1 cellular context compared by ENCODE assay signal in the genomic region with DNA sequence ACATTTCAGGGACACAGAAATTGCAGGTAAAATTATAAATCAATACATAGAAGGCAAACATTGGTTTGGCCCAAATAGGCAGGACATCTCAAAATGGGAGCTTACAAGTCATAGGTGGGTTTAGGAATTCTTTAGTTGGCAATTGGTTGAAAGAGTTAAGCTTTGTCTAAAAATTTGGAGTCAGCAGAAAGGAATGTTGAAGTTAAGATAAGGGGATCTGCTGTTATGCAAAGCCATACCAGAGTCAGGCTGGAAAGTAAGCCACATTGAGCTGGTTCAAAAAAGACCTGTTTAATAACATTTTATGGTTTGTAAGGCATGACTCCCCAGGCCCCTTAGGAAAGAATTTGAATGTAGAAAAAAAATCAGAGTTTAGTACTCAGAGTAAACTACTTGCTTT.
TF ChIP-seq lines count a peak whose summit lies in the region.

No MANE protein-coding gene starts in this region.

TF ChIP-seq in HepG2, 621 proteins besides CTCF, POLR2A, EP300 and RAD21:
- TF ChIP-seq MXI1 (IDR thresholded peaks at IDR 0.05; ENCODE audit: borderline replicate concordance, low read depth, low read length) (no peak), ZNF138 (CRISPR knock-in tag; IDR thresholded peaks at IDR 0.05; ENCODE audit: low read depth) (no peak), SP5 (CRISPR knock-in tag; IDR thresholded peaks at IDR 0.05; ENCODE audit: borderline replicate concordance, low read depth) (no peak), NPAS2 (CRISPR knock-in tag; IDR thresholded peaks at IDR 0.05; ENCODE audit: borderline replicate concordance) (no peak), GTF2F1 (IDR thresholded peaks at IDR 0.05; ENCODE audit: low read length) (no peak)
- TF ChIP-seq, protein P1, sequence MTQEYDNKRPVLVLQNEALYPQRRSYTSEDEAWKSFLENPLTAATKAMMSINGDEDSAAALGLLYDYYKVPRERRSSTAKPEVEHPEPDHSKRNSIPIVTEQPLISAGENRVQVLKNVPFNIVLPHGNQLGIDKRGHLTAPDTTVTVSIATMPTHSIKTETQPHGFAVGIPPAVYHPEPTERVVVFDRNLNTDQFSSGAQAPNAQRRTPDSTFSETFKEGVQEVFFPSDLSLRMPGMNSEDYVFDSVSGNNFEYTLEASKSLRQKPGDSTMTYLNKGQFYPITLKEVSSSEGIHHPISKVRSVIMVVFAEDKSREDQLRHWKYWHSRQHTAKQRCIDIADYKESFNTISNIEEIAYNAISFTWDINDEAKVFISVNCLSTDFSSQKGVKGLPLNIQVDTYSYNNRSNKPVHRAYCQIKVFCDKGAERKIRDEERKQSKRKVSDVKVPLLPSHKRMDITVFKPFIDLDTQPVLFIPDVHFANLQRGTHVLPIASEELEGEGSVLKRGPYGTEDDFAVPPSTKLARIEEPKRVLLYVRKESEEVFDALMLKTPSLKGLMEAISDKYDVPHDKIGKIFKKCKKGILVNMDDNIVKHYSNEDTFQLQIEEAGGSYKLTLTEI (CRISPR knock-in tag; conservative IDR thresholded peaks at IDR 0.05) = no peak
- TF ChIP-seq, protein P2, sequence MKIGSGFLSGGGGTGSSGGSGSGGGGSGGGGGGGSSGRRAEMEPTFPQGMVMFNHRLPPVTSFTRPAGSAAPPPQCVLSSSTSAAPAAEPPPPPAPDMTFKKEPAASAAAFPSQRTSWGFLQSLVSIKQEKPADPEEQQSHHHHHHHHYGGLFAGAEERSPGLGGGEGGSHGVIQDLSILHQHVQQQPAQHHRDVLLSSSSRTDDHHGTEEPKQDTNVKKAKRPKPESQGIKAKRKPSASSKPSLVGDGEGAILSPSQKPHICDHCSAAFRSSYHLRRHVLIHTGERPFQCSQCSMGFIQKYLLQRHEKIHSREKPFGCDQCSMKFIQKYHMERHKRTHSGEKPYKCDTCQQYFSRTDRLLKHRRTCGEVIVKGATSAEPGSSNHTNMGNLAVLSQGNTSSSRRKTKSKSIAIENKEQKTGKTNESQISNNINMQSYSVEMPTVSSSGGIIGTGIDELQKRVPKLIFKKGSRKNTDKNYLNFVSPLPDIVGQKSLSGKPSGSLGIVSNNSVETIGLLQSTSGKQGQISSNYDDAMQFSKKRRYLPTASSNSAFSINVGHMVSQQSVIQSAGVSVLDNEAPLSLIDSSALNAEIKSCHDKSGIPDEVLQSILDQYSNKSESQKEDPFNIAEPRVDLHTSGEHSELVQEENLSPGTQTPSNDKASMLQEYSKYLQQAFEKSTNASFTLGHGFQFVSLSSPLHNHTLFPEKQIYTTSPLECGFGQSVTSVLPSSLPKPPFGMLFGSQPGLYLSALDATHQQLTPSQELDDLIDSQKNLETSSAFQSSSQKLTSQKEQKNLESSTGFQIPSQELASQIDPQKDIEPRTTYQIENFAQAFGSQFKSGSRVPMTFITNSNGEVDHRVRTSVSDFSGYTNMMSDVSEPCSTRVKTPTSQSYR (CRISPR knock-in tag; IDR thresholded peaks at IDR 0.05; ENCODE audit: borderline replicate concordance) = no peak
- TF ChIP-seq, protein P3, sequence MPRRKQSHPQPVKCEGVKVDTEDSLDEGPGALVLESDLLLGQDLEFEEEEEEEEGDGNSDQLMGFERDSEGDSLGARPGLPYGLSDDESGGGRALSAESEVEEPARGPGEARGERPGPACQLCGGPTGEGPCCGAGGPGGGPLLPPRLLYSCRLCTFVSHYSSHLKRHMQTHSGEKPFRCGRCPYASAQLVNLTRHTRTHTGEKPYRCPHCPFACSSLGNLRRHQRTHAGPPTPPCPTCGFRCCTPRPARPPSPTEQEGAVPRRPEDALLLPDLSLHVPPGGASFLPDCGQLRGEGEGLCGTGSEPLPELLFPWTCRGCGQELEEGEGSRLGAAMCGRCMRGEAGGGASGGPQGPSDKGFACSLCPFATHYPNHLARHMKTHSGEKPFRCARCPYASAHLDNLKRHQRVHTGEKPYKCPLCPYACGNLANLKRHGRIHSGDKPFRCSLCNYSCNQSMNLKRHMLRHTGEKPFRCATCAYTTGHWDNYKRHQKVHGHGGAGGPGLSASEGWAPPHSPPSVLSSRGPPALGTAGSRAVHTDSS (CRISPR knock-in tag; conservative IDR thresholded peaks at IDR 0.05) = no peak
- TF ChIP-seq, protein P4, sequence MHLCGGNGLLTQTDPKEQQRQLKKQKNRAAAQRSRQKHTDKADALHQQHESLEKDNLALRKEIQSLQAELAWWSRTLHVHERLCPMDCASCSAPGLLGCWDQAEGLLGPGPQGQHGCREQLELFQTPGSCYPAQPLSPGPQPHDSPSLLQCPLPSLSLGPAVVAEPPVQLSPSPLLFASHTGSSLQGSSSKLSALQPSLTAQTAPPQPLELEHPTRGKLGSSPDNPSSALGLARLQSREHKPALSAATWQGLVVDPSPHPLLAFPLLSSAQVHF (CRISPR knock-in tag; IDR thresholded peaks at IDR 0.05) = no peak
- TF ChIP-seq, protein P5, sequence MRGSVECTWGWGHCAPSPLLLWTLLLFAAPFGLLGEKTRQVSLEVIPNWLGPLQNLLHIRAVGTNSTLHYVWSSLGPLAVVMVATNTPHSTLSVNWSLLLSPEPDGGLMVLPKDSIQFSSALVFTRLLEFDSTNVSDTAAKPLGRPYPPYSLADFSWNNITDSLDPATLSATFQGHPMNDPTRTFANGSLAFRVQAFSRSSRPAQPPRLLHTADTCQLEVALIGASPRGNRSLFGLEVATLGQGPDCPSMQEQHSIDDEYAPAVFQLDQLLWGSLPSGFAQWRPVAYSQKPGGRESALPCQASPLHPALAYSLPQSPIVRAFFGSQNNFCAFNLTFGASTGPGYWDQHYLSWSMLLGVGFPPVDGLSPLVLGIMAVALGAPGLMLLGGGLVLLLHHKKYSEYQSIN (CRISPR knock-in tag; IDR thresholded peaks at IDR 0.05; ENCODE audit: borderline replicate concordance) = no peak
